In the genomic region with DNA sequence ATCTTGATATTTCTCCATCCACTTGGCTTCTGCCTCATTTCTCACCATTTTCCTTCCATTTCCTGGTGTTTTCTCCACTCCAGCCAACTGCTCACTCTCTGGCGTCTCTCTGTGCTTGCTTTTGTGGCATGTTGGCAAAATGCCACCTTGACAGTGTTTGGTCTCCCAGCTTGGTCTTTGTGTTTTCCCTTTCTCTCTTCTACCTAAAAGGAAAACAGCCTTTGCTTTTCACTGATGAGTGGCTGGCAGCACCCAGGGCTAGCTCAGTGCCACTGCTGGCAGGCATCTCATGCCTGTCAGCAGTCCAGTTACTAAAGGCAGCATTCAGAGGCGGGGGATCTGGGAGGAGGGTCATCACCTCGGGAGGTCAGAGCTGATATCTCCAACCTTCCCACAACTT, we compare ENCODE assay signal across 21 cellular contexts. TPM values are rescaled to one million over a fixed set of nuclear protein-coding genes. Genes with fewer than 3 reads are reported as not detected.
A peak's percentile ranks its signal among the peaks of the same experiment; 100 is the strongest.
DNase-seq lines count a peak whose midpoint lies in the region; ATAC-seq and FAIRE-seq lines count a peak whose summit lies in the region.
"Had no signal": no experiment of that assay in that cellular context is flagged by ENCODE, and none has a peak within 500 bp of the region (broad histone marks: within the 10 kb centered on the region; RNA-seq: fewer than 3 reads in every experiment).

No MANE protein-coding gene starts in this region.

- no peak for FAIRE-seq in frontal cortex (lab: Jason Lieb, UNC)
- FAIRE-seq: A204.1, H54 had no signal

- H3K4me3 Mint-ChIP-seq in activated CD8-positive, alpha-beta memory T cell treated with anti-CD3 and anti-CD28 coated beads, Interleukin-2, amount 10 ng/mL, durations not matched to agents 7 days and 5 days: no peak overlapping the region
- H3K4me3 Mint-ChIP-seq: activated naive CD8-positive, alpha-beta T cell treated with anti-CD3 and anti-CD28 coated beads, Interleukin-2, amount 50 U/mL, for 24 hours; CD8-positive, alpha-beta T cell had no signal

- no peaks in the 10 kb centered on the region for H3K4me1 Mint-ChIP-seq in activated CD8-positive, alpha-beta memory T cell treated with anti-CD3 and anti-CD28 coated beads, Interleukin-2, amount 10 ng/mL, durations not matched to agents 7 days and 5 days
- H3K4me1 Mint-ChIP-seq: activated naive CD8-positive, alpha-beta T cell treated with anti-CD3 and anti-CD28 coated beads, Interleukin-2, amount 50 U/mL, for 24 hours had no signal

- ATAC-seq in GM18861 (IDR thresholded peaks at IDR 0.05; ENCODE audit: unreplicated experiment) (no peak), HG02884 (IDR thresholded peaks at IDR 0.05; ENCODE audit: unreplicated experiment) (no peak)
- ATAC-seq in activated CD8-positive, alpha-beta memory T cell treated with anti-CD3 and anti-CD28 coated beads, Interleukin-2, amount 10 ng/mL, durations not matched to agents 7 days and 5 days: no peak
- ATAC-seq: activated naive CD8-positive, alpha-beta T cell treated with anti-CD3 and anti-CD28 coated beads, Interleukin-2, amount 50 U/mL, for 24 hours; CD8-positive, alpha-beta T cell had no signal

- H3K27me3 Mint-ChIP-seq in activated CD8-positive, alpha-beta memory T cell treated with anti-CD3 and anti-CD28 coated beads, Interleukin-2, amount 10 ng/mL, durations not matched to agents 7 days and 5 days: no peaks in the 10 kb centered on the region
- H3K27me3 Mint-ChIP-seq: activated naive CD8-positive, alpha-beta T cell treated with anti-CD3 and anti-CD28 coated beads, Interleukin-2, amount 50 U/mL, for 24 hours had no signal

- DNase-seq in NCI-H510A treated with DMSO at 0.1 percent for 48 hours (lab: John Stamatoyannopoulos, UW): peak; percentile 1
- no peak for DNase-seq in NCI-H510A (lab: John Stamatoyannopoulos, UW)
- peak; percentile 44 for DNase-seq in NCI-H2196 treated with DMSO at 0.1 percent for 48 hours (lab: John Stamatoyannopoulos, UW; ENCODE audit: unreplicated experiment)
- peak; percentile 9 to 15 for DNase-seq in frontal cortex (ENCODE audit: low spot score in 2 of 2)
- peak in 42 of 49 donors; percentile 8 to 79 (median 43) for DNase-seq in substantia nigra (lab: John Stamatoyannopoulos, UW)
- DNase-seq in activated CD8-positive, alpha-beta memory T cell treated with anti-CD3 and anti-CD28 coated beads, Interleukin-2, amount 10 ng/mL, durations not matched to agents 7 days and 5 days: no peak
- DNase-seq: activated CD4-positive, alpha-beta T cell treated with anti-CD3 and anti-CD28 coated beads for 4 hours; activated naive CD8-positive, alpha-beta T cell treated with anti-CD3 and anti-CD28 coated beads, Interleukin-2, amount 50 U/mL, for 24 hours; activated T-cell treated with anti-CD3 and anti-CD28 coated beads, Interleukin-2, amount 50 U/mL, for 1 hour; CD8-positive, alpha-beta T cell; NCI-H526 treated with DMSO at 0.1 percent for 48 hours had no signal

- CTCF ChIA-PET in activated CD8-positive, alpha-beta memory T cell treated with anti-CD3 and anti-CD28 coated beads, Interleukin-2, amount 10 ng/mL, durations not matched to agents 7 days and 5 days (lab: Charles Lee): no interaction called here

- H3K27ac ChIP-seq in substantia nigra (ENCODE audit: low read depth, low read length, poor library complexity, severe bottlenecking): no peak overlapping the region
- H3K27ac ChIP-seq: coronary artery, HL-60, KMS-11, skin epidermis had no signal

- no peak overlapping the region for H3K27ac Mint-ChIP-seq in activated CD8-positive, alpha-beta memory T cell treated with anti-CD3 and anti-CD28 coated beads, Interleukin-2, amount 10 ng/mL, durations not matched to agents 7 days and 5 days
- H3K27ac Mint-ChIP-seq: activated naive CD8-positive, alpha-beta T cell treated with anti-CD3 and anti-CD28 coated beads, Interleukin-2, amount 50 U/mL, for 24 hours; CD8-positive, alpha-beta T cell had no signal

- H3K9me3 Mint-ChIP-seq in activated CD8-positive, alpha-beta memory T cell treated with anti-CD3 and anti-CD28 coated beads, Interleukin-2, amount 10 ng/mL, durations not matched to agents 7 days and 5 days (ENCODE audit: low read depth): peaks cover 7% of the 10 kb centered on the region
- H3K9me3 Mint-ChIP-seq: CD8-positive, alpha-beta T cell had no signal

- no peaks in the 10 kb centered on the region for H3K36me3 Mint-ChIP-seq in activated CD8-positive, alpha-beta memory T cell treated with anti-CD3 and anti-CD28 coated beads, Interleukin-2, amount 10 ng/mL, durations not matched to agents 7 days and 5 days
- H3K36me3 Mint-ChIP-seq: CD8-positive, alpha-beta T cell had no signal

RNA-seq across cellular contexts. Expression of gene DSCAM, which starts 55.3 kb away (rescaled TPM):
- 11.8 TPM for total RNA-seq in frontal cortex
- total RNA-seq in activated CD8-positive, alpha-beta memory T cell treated with anti-CD3 and anti-CD28 coated beads, Interleukin-2, amount 10 ng/mL, durations not matched to agents 7 days and 5 days: not detected
- total RNA-seq: CD8-positive, alpha-beta T cell; lung microvascular endothelial cell; T-helper 2 cell treated with Interferon-gamma antibody and Interleukin-4, amounts not matched to agents 100 ng/mL and 5 ng/mL, for 36 hours had no signal

Comparison
In these comparisons a context has a peak if more than half of its experiments do, and no peak if none do; other contexts are left out.
1. DNase-seq: peak in NCI-H510A treated with DMSO at 0.1 percent for 48 hours (single experiment), NCI-H2196 treated with DMSO at 0.1 percent for 48 hours (single experiment), frontal cortex (2 of 2) and substantia nigra (42 of 49); none in NCI-H510A (single experiment) and activated CD8-positive, alpha-beta memory T cell treated with anti-CD3 and anti-CD28 coated beads, Interleukin-2, amount 10 ng/mL, durations not matched to agents 7 days and 5 days (single experiment).
2. RNA of gene DSCAM, which starts 55.3 kb away (total RNA-seq): 11.8 TPM in frontal cortex (single experiment); not detected in activated CD8-positive, alpha-beta memory T cell treated with anti-CD3 and anti-CD28 coated beads, Interleukin-2, amount 10 ng/mL, durations not matched to agents 7 days and 5 days; every median in the first group is over 10 times any median in the second.